ENCODE assay signal across 17 cellular contexts in the genomic region with DNA sequence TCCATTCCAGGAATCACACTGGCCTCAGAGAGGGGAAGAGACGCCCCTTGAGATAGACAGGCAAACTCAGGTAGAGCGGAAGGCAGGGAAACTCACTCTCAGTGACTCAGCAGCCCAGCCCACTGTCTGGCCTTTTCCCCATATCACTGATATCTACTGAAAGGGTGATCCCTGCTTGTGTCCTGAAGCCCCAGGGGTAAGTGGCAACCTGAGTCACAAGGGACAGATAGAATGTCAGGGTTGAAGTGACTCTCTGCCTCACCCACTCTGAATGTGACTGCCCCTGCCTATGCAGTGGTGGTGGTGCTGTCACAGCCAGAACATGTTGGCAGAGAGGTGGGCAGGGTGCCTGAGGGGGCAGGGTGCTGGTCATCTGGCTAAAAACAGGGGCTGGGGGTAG.
DNase-seq lines count a peak whose midpoint lies in the region; ATAC-seq and TF ChIP-seq lines count a peak whose summit lies in the region.
"Had no signal": no experiment of that assay in that cellular context is flagged by ENCODE, and none has a peak within 500 bp of the region (broad histone marks: within the 10 kb centered on the region; RNA-seq: fewer than 3 reads in every experiment).

No MANE protein-coding gene starts in this region.

- H3K36me3 ChIP-seq in RWPE2 (ENCODE audit: low read depth): no peaks in the 10 kb centered on the region
- H3K36me3 ChIP-seq: thyroid gland had no signal

- no peak for DNase-seq in activated naive CD4-positive, alpha-beta T cell treated with anti-CD3 and anti-CD28 coated beads, Interleukin-2, amount 50 U/mL, for 72 hours (ENCODE audit: low spot score in 2 of 2)
- DNase-seq in activated naive CD4-positive, alpha-beta T cell treated with anti-CD3 and anti-CD28 coated beads, Interleukin-2, amount 50 U/mL, for 16 hours: no peak
- no peak for DNase-seq in RWPE2 (ENCODE audit: low spot score)
- peak; percentile 70 for DNase-seq in left ventricle myocardium superior
- DNase-seq in type B pancreatic cell (ENCODE audit: extremely low spot score, unreplicated experiment): no peak
- DNase-seq in NCI-H1092 treated with DMSO at 0.1 percent for 48 hours (lab: John Stamatoyannopoulos, UW): no peak
- DNase-seq in GM13976 (ENCODE audit: low spot score): no peak
- no peak for DNase-seq in SW 1271 (lab: John Stamatoyannopoulos, UW)
- DNase-seq: activated CD8-positive, alpha-beta memory T cell treated with anti-CD3 and anti-CD28 coated beads for 24 hours; amniotic stem cell; effector CD8-positive, alpha-beta T cell; EL; hippocampal formation; NCI-H146; NK-92 treated with Interleukin-12 subunit alpha and Interleukin-12 subunit beta, amount 100 ng/mL, for 24 hours; T-helper 17 cell had no signal

- in situ Hi-C loops in GM13976 (cut with MboI; ENCODE audit: low sequenced_read_pairs, unreplicated experiment): no loop called here

- TF ChIP-seq CTCF in RWPE2 (IDR thresholded peaks at IDR 0.05; ENCODE audit: poor library complexity, severe bottlenecking) (no peak), type B pancreatic cell (conservative IDR thresholded peaks at IDR 0.05) (no peak), GM13976 (IDR thresholded peaks at IDR 0.05; ENCODE audit: borderline replicate concordance, control extremely low read depth, extremely low read depth, insufficient read depth, missing control alignments) (no peak)

- no peaks in the 10 kb centered on the region for H3K9me3 ChIP-seq in RWPE2 (ENCODE audit: severe bottlenecking)
- H3K9me3 ChIP-seq: thyroid gland had no signal

- H3K4me3 Mint-ChIP-seq in type B pancreatic cell: no peak overlapping the region
- H3K4me3 Mint-ChIP-seq: T-helper 17 cell had no signal

- intact Hi-C loops in left ventricle myocardium superior (cut with micrococcal nuclease): no loop called here

- no peaks in the 10 kb centered on the region for H3K27me3 ChIP-seq in RWPE2 (ENCODE audit: insufficient read depth, poor library complexity, severe bottlenecking)
- H3K27me3 ChIP-seq: thyroid gland had no signal

- no peaks in the 10 kb centered on the region for H3K9me3 Mint-ChIP-seq in activated naive CD4-positive, alpha-beta T cell treated with anti-CD3 and anti-CD28 coated beads, Interleukin-2, amount 50 U/mL, for 72 hours
- no peaks in the 10 kb centered on the region for H3K9me3 Mint-ChIP-seq in type B pancreatic cell

- no peaks in the 10 kb centered on the region for H3K36me3 Mint-ChIP-seq in activated naive CD4-positive, alpha-beta T cell treated with anti-CD3 and anti-CD28 coated beads, Interleukin-2, amount 50 U/mL, for 72 hours
- H3K36me3 Mint-ChIP-seq in type B pancreatic cell: no peaks in the 10 kb centered on the region

- H3K4me1 ChIP-seq in RWPE2 (ENCODE audit: insufficient read depth, poor library complexity, severe bottlenecking): peaks cover 51% of the 10 kb centered on the region

- no peak overlapping the region for H3K4me3 ChIP-seq in RWPE2 (ENCODE audit: severe bottlenecking)
- H3K4me3 ChIP-seq: thyroid gland had no signal

- H3K27ac ChIP-seq in RWPE2 (ENCODE audit: poor library complexity, severe bottlenecking): peak overlapping the region; percentile 95
- H3K27ac ChIP-seq: thyroid gland had no signal

- H3K27ac Mint-ChIP-seq in activated naive CD4-positive, alpha-beta T cell treated with anti-CD3 and anti-CD28 coated beads, Interleukin-2, amount 50 U/mL, for 72 hours: no peak overlapping the region
- peak overlapping the region; percentile 47 for H3K27ac Mint-ChIP-seq in type B pancreatic cell
- H3K27ac Mint-ChIP-seq: T-helper 17 cell had no signal

- peaks cover 46% of the 10 kb centered on the region for H3K4me1 Mint-ChIP-seq in type B pancreatic cell (ENCODE audit: unreplicated experiment)

- no peaks in the 10 kb centered on the region for H3K27me3 Mint-ChIP-seq in type B pancreatic cell

- peak; percentile 34 to 68 for ATAC-seq in activated naive CD4-positive, alpha-beta T cell treated with anti-CD3 and anti-CD28 coated beads, Interleukin-2, amount 50 U/mL, for 72 hours
- ATAC-seq in RWPE2 (ENCODE audit: low read depth) (peak; percentile 46), left ventricle myocardium superior (peak; percentile 76)
- ATAC-seq: T-helper 17 cell had no signal
